Comparison of ENCODE assay signal across 14 cellular contexts in genomic region chr21:41764558-41765392, GRCh38. TPM values are rescaled to one million over a fixed set of nuclear protein-coding genes. Genes with fewer than 3 reads are reported as not detected.
DNase-seq lines count a peak whose midpoint lies in the region; ATAC-seq, FAIRE-seq and TF ChIP-seq lines count a peak whose summit lies in the region.
"Had no signal": no experiment of that assay in that cellular context is flagged by ENCODE, and none has a peak within 500 bp of the region (broad histone marks: within the 10 kb centered on the region; RNA-seq: fewer than 3 reads in every experiment).

No MANE protein-coding gene starts in this region.

- WGBS in small intestine, 3 donors = 13 to 54% (median 30%) methylated on average over 6 of the region's 6 CpGs
- 81 to 87% methylated on average over 6 of the region's 6 CpGs for WGBS in testis, 2 donors

- no peak overlapping the region for H3K9ac ChIP-seq in HUES6 (ENCODE audit: low read length)

- no peaks in the 10 kb centered on the region for H3K36me3 Mint-ChIP-seq in WTC11

- CTCF ChIA-PET in WTC11 (lab: Charles Lee) = interaction anchor here (1.4 to 14.5 kb wide), 4 partner anchors 7 to 353 kb away, joined by 3 to 207 read pairs (median 53); no protein-coding TSS in a partner anchor

- H3K4me1 Mint-ChIP-seq in WTC11 = peaks cover 84% of the 10 kb centered on the region

- no peaks in the 10 kb centered on the region for H3K9me3 Mint-ChIP-seq in WTC11

- no peak overlapping the region for H3K27ac ChIP-seq in HUES6 (ENCODE audit: low read depth, low read length)
- peak overlapping the region; percentile 60 to 68 for H3K27ac ChIP-seq in small intestine (ENCODE audit: low read depth in 1 of 2, low read length in 1 of 2)
- H3K27ac ChIP-seq in testis = no peak overlapping the region

- H3K27me3 Mint-ChIP-seq in WTC11 (ENCODE audit: low read depth) = peaks cover 86% of the 10 kb centered on the region

- intact Hi-C loops in testis (cut with DNase I; ENCODE audit: low total_unique reads) (no loop called here), Right ventricle myocardium inferior (cut with DNase I) (no loop called here)

- DNase-seq in WTC11 (ENCODE audit: low spot score) (no peak), kidney epithelial cell (ENCODE audit: low read depth) (peak; percentile 75), small intestine (peak; percentile 69), testis (no peak), SHP77 treated with DMSO at 0.1 percent for 48 hours (lab: John Stamatoyannopoulos, UW) (no peak), Right ventricle myocardium inferior (ENCODE audit: missing footprints) (no peak)
- DNase-seq in stimulated activated CD4-positive, alpha-beta T cell treated with anti-CD3 and anti-CD28 coated beads, Interleukin-12 subunit alpha, Interleukin-12 subunit beta, amount 100 ng/mL, for 4 hours = no peak
- DNase-seq: activated T-cell treated with anti-CD3 and anti-CD28 coated beads for 4 hours, left cardiac atrium, NCI-H1694 treated with DMSO at 0.1 percent for 48 hours, retina had no signal

- no peak for FAIRE-seq in small intestine (lab: Jason Lieb, UNC)
- FAIRE-seq: GM18507, urothelium cell line had no signal

- H3K27me3 ChIP-seq in HUES6 (ENCODE audit: control insufficient read depth, insufficient read depth, low read length) (peaks cover 85% of the 10 kb centered on the region), kidney epithelial cell (ENCODE audit: control insufficient read depth, insufficient read depth, low read length) (no peaks in the 10 kb centered on the region), small intestine (ENCODE audit: control insufficient read depth in 2 of 2, insufficient read depth in 2 of 2, low read length in 2 of 2) (peaks cover 0 to 42% of the 10 kb centered on the region in 2 donors), testis (peaks cover 6% of the 10 kb centered on the region)

- H3K4me3 ChIP-seq in HUES6 (ENCODE audit: low read depth, low read length) (peak overlapping the region; percentile 72; the same call in 1 of the 2 replicates), kidney epithelial cell (ENCODE audit: low read depth, low read length) (peak overlapping the region; percentile 92), small intestine (ENCODE audit: low read depth in 1 of 2, low read length in 2 of 2) (peak overlapping the region in 1 of 2 donors; percentile 92), testis (no peak overlapping the region)

- H3K4me1 ChIP-seq in HUES6 (ENCODE audit: control insufficient read depth, insufficient read depth, low read length) (peaks cover 66% of the 10 kb centered on the region), small intestine (ENCODE audit: control insufficient read depth in 2 of 2, insufficient read depth in 1 of 2, low read depth in 1 of 2, low read length in 1 of 2) (peaks cover 3 to 8% of the 10 kb centered on the region in 2 donors), testis (no peaks in the 10 kb centered on the region)

- POLR2A ChIA-PET in WTC11 (lab: Charles Lee) = no interaction called here

- ATAC-seq in WTC11 (no peak), Right ventricle myocardium inferior (no peak)
- ATAC-seq: left cardiac atrium had no signal

- no peak for TF ChIP-seq POLR2A in testis (IDR thresholded peaks at IDR 0.05)

- H3K4me3 Mint-ChIP-seq in WTC11 = peak overlapping the region; percentile 82

- H3K36me3 ChIP-seq in HUES6 (ENCODE audit: control insufficient read depth, insufficient read depth, low read length) (no peaks in the 10 kb centered on the region), kidney epithelial cell (ENCODE audit: control insufficient read depth, insufficient read depth, low read length) (no peaks in the 10 kb centered on the region), small intestine (ENCODE audit: control insufficient read depth in 2 of 2, insufficient read depth in 2 of 2, low read length in 2 of 2) (no peaks in the 10 kb centered on the region), testis (ENCODE audit: low read depth, missing control alignments) (no peaks in the 10 kb centered on the region)

- peak overlapping the region; percentile 63; the same call in 1 of the 2 replicates for H3K27ac Mint-ChIP-seq in WTC11

- no peaks in the 10 kb centered on the region for H3K9me3 ChIP-seq in HUES6 (ENCODE audit: control insufficient read depth, insufficient read depth, low read depth, low read length)
- no peaks in the 10 kb centered on the region for H3K9me3 ChIP-seq in small intestine (ENCODE audit: control insufficient read depth, low read depth)
- no peaks in the 10 kb centered on the region for H3K9me3 ChIP-seq in testis

- TF ChIP-seq CTCF in WTC11 (IDR thresholded peaks at IDR 0.05) (no peak), kidney epithelial cell (IDR thresholded peaks at IDR 0.05; ENCODE audit: insufficient read depth, low read length, poor library complexity, severe bottlenecking) (no peak), testis (IDR thresholded peaks at IDR 0.05) (no peak)

TF ChIP-seq in WTC11, 78 proteins besides CTCF, POLR2A, EP300 and RAD21:
- TF ChIP-seq ZNF138 (CRISPR knock-in tag; conservative IDR thresholded peaks at IDR 0.05) = no peak
- TF ChIP-seq MLX (CRISPR knock-in tag; IDR thresholded peaks at IDR 0.05) = no peak
- TF ChIP-seq ELF4 (CRISPR knock-in tag; IDR thresholded peaks at IDR 0.05; ENCODE audit: low read depth) = no peak
- no peak for TF ChIP-seq CDX4 (CRISPR knock-in tag; IDR thresholded peaks at IDR 0.05; ENCODE audit: borderline replicate concordance)
- no peak for TF ChIP-seq MYBL2 (CRISPR knock-in tag; IDR thresholded peaks at IDR 0.05)
- TF ChIP-seq CREM (CRISPR knock-in tag; IDR thresholded peaks at IDR 0.05) = no peak
- TF ChIP-seq ZNF263 (CRISPR knock-in tag; IDR thresholded peaks at IDR 0.05; ENCODE audit: low read depth) = no peak
- TF ChIP-seq PREB (CRISPR knock-in tag; IDR thresholded peaks at IDR 0.05; ENCODE audit: borderline replicate concordance) = no peak
- no peak for TF ChIP-seq GRHL2 (CRISPR knock-in tag; IDR thresholded peaks at IDR 0.05; ENCODE audit: insufficient replicate concordance, severe bottlenecking)
- no peak for TF ChIP-seq HMGA2 (CRISPR knock-in tag; IDR thresholded peaks at IDR 0.05)
- TF ChIP-seq SOX15 (CRISPR knock-in tag; IDR thresholded peaks at IDR 0.05) = no peak

RNA-seq across cellular contexts. Expression of gene RIPK4, which starts 2.1 kb away (rescaled TPM):
- total RNA-seq in WTC11 (2021) = 13.7 to 20.1 TPM (median 14.0 TPM) in 3 replicates
- total RNA-seq in kidney epithelial cell = 17.6 and 20.5 TPM in 2 replicates
- polyA plus RNA-seq in small intestine = 10 to 100 TPM in 2 of 3 donors, 1 to 10 TPM in 1; 9.7 to 20.8 (median 20.1) TPM
- 10 to 100 TPM in 1 of 2 donors, 1 to 10 TPM in 1; 5.9 to 10.2 TPM for total RNA-seq in testis
- polyA plus RNA-seq in testis (ENCODE audit: insufficient read depth, low read depth, low replicate concordance) = 3.9 TPM
- total RNA-seq in Right ventricle myocardium inferior = 0.08 TPM

Comparison
In these comparisons a context has a peak if more than half of its experiments do, and no peak if none do; other contexts are left out.
1. H3K27ac ChIP-seq: peak in small intestine (2 of 2); none in HUES6 (single experiment) and testis (0 of 2).
2. H3K4me3 ChIP-seq: peak in HUES6 (single experiment) and kidney epithelial cell (single experiment); none in testis (0 of 2).
3. DNase-seq: peak in kidney epithelial cell (single experiment) and small intestine (single experiment); none in WTC11 (single experiment), testis (single experiment), stimulated activated CD4-positive, alpha-beta T cell treated with anti-CD3 and anti-CD28 coated beads, Interleukin-12 subunit alpha, Interleukin-12 subunit beta, amount 100 ng/mL, for 4 hours (single experiment), SHP77 treated with DMSO at 0.1 percent for 48 hours (single experiment) and Right ventricle myocardium inferior (single experiment).